Comparison of ENCODE assay signal across 8 cellular contexts in genomic region chr17:42459983-42460300, GRCh38. TPM values are rescaled to one million over a fixed set of nuclear protein-coding genes. Genes with fewer than 3 reads are reported as not detected.
DNase-seq lines count a peak whose midpoint lies in the region; ATAC-seq, FAIRE-seq and TF ChIP-seq lines count a peak whose summit lies in the region.

No MANE protein-coding gene starts in this region.

- in situ Hi-C loops in Panc1 (cut with HindIII; ENCODE audit: low pct_unique_long_range_greater_than_20kb, low sequenced_read_pairs), result no loop called here

- no peak for TF ChIP-seq CTCF in Panc1 (IDR thresholded peaks at IDR 0.05)
- TF ChIP-seq CTCF in choroid plexus epithelial cell (conservative IDR thresholded peaks at IDR 0.05; ENCODE audit: low read depth, low read length), result no peak
- no peak for TF ChIP-seq CTCF in type B pancreatic cell (conservative IDR thresholded peaks at IDR 0.05)

- DNase-seq in GM18507 (ENCODE audit: extremely low spot score, insufficient read length, low read depth), result no peak
- no peak for DNase-seq in Panc1 (ENCODE audit: low read depth, low spot score)
- peak; percentile 75 for DNase-seq in choroid plexus epithelial cell (ENCODE audit: low read depth)
- DNase-seq in lung microvascular endothelial cell (ENCODE audit: low read depth in 2 of 2), result peak; percentile 58 to 79
- DNase-seq in type B pancreatic cell (ENCODE audit: extremely low spot score, unreplicated experiment), result no peak
- DNase-seq in DMS153 treated with DMSO at 0.1 percent for 48 hours (lab: John Stamatoyannopoulos, UW; ENCODE audit: unreplicated experiment), result no peak
- no peak for DNase-seq in NCI-H1092 (lab: John Stamatoyannopoulos, UW)

- no peaks in the 10 kb centered on the region for H3K27me3 Mint-ChIP-seq in type B pancreatic cell

- H3K36me3 ChIP-seq in ACC112 (ENCODE audit: insufficient read depth, low read length) (peaks cover 8% of the 10 kb centered on the region; the same call in 1 of the 2 replicates), Panc1 (ENCODE audit: control insufficient read depth, insufficient read depth, low read length) (peaks cover 3% of the 10 kb centered on the region; the same call in 1 of the 2 replicates)

- no peaks in the 10 kb centered on the region for H3K9me3 ChIP-seq in Panc1 (ENCODE audit: control insufficient read depth, insufficient read depth, low read depth, low read length)

- H2AFZ ChIP-seq in ACC112 (ENCODE audit: low read length, unreplicated experiment), result no peak overlapping the region

- peaks cover 43% of the 10 kb centered on the region for H3K4me1 Mint-ChIP-seq in type B pancreatic cell (ENCODE audit: unreplicated experiment)

- BruUV-seq in Panc1 (replicated peaks; lab: Mats Ljungman, UMichigan), result no TSS peak

- H3K27ac Mint-ChIP-seq in type B pancreatic cell, result peak overlapping the region; percentile 98

- H3K9me3 Mint-ChIP-seq in type B pancreatic cell, result no peaks in the 10 kb centered on the region

- peak; percentile 35 for FAIRE-seq in GM18507 (lab: Jason Lieb, UNC)

- H3K4me1 ChIP-seq in ACC112 (ENCODE audit: control insufficient read depth, insufficient read depth, low read length, unreplicated experiment), result peaks cover 33% of the 10 kb centered on the region
- H3K4me1 ChIP-seq in Panc1 (ENCODE audit: control insufficient read depth, insufficient read depth, low read length), result peaks cover 5% of the 10 kb centered on the region; the same call in 1 of the 2 replicates

- H3K4me3 ChIP-seq in ACC112 (ENCODE audit: low read depth, low read length) (peak overlapping the region; percentile 91), Panc1 (ENCODE audit: low read depth in 2 of 2, low read length in 2 of 2) (peak overlapping the region; percentile 91 to 93), choroid plexus epithelial cell (ENCODE audit: low read depth, low read length) (peak overlapping the region; percentile 82)

- H3K36me3 Mint-ChIP-seq in type B pancreatic cell, result peaks cover 7% of the 10 kb centered on the region

- ATAC-seq in Panc1, result no peak

- POLR2A ChIA-PET in Panc1 (lab: Charles Lee), result no interaction called here

- H3K27me3 ChIP-seq in ACC112 (ENCODE audit: insufficient read depth, low read length), result no peaks in the 10 kb centered on the region
- no peaks in the 10 kb centered on the region for H3K27me3 ChIP-seq in Panc1 (ENCODE audit: control insufficient read depth, insufficient read depth, low read length)

- CTCF ChIA-PET in Panc1 (lab: Charles Lee), result interaction anchor here (0.6 kb wide), 1 partner anchor 365 kb away, joined by 4 read pairs; no protein-coding TSS in a partner anchor

- H3K79me2 ChIP-seq in ACC112 (ENCODE audit: control insufficient read depth, insufficient read depth, low read length, unreplicated experiment), result peaks cover 22% of the 10 kb centered on the region

- intact Hi-C loops in Panc1 (cut with micrococcal nuclease; ENCODE audit: unreplicated experiment), result no loop called here

- H3K27ac ChIP-seq in ACC112 (ENCODE audit: low read depth, low read length), result peak overlapping the region; percentile 77
- H3K27ac ChIP-seq in Panc1 (ENCODE audit: low read length), result peak overlapping the region; percentile 92

- peak overlapping the region; percentile 96 for H3K4me3 Mint-ChIP-seq in type B pancreatic cell

RNA-seq across cellular contexts. Expression of gene ATP6V0A1, which starts 1.3 kb away (rescaled TPM):
- total RNA-seq in Panc1 (2021; ENCODE audit: unreplicated experiment) (53.4 TPM), lung microvascular endothelial cell (16.6 and 22.0 TPM in 2 replicates), type B pancreatic cell (ENCODE audit: low replicate concordance) (65.5 and 69.4 TPM in 2 replicates)
- polyA plus RNA-seq in Panc1 (2012; ENCODE audit: insufficient read length), result 42.5 TPM

RNA-seq across cellular contexts. Expression of gene CAVIN1, which starts 36.9 kb away (rescaled TPM):
- total RNA-seq in Panc1 (2021; ENCODE audit: unreplicated experiment) (315 TPM), lung microvascular endothelial cell (342 and 371 TPM in 2 replicates), type B pancreatic cell (ENCODE audit: low replicate concordance) (21.9 and 49.0 TPM in 2 replicates)
- polyA plus RNA-seq in Panc1 (2012; ENCODE audit: insufficient read length), result 283 TPM

Comparison
In these comparisons a context has a peak if more than half of its experiments do, and no peak if none do; other contexts are left out.
1. DNase-seq: peak in choroid plexus epithelial cell (single experiment) and lung microvascular endothelial cell (2 of 2); none in GM18507 (single experiment), Panc1 (single experiment), type B pancreatic cell (single experiment), DMS153 treated with DMSO at 0.1 percent for 48 hours (single experiment) and NCI-H1092 (single experiment).
2. Peak in every context shown above with its lines, with median percentiles within 50 percentile points of each other: H3K4me3 ChIP-seq.